In the genomic region with DNA sequence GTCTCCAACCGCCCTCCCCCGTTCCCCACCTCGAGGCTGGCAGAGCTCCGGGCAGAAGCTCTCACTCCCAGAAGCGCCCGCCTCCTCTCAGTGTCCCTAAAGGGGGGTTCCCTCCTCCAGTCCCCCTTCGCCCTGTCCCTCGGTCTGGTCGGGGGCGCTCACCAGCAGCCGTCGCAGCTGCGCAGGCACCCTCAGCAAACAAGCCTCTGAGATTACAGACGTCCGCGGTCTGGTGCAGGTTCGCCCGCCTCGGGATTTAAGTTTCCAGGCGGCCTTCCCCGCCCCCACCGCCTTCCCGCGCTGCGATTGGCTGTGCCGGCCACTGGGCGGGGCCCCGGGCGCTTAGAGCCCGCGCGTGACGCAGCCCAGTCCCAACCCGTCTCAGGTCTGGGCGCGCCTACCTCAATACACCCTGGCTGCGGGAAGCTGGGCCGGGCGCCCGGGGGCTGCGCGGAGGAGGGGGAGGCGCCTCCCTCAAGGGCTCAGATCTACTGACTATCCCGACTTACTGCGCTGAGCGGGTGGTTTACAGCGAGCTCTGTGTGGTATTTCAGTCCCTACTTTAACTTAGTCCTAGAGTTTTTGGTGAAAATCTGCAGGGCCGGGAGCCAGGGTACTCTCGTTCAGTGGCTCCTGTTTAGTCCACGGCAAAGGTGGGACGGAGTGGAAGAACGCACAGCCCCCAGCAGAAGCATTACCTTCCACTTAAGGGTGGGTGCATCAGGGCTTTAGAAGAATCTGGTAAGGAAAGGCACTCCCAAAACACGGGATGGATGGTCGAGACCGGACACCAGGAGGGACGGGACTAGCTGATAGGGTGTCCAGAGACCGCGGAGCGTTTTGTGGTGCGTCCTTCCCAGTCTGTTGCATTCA, we compare ENCODE assay signal across 8 cellular contexts. TPM values are rescaled to one million over a fixed set of nuclear protein-coding genes. Genes with fewer than 3 reads are reported as not detected.
DNase-seq lines count a peak whose midpoint lies in the region; ATAC-seq and TF ChIP-seq lines count a peak whose summit lies in the region.

A gene (minus strand): TSS at position 234 of the 873 bp plus-strand sequence. CDS start 1,099 bp downstream, outside the sequence.

- peak within 1 kb of the TSS; percentile 79 for H3K4me3 Mint-ChIP-seq in activated CD4-positive, alpha-beta T cell treated with anti-CD3 and anti-CD28 coated beads, Interleukin-2, amount 10 ng/mL, durations not matched to agents 7 days and 5 days

- no peak for TF ChIP-seq CTCF in right lobe of liver (IDR thresholded peaks at IDR 0.05)

- no peak within 1 kb of the TSS for H3K27ac Mint-ChIP-seq in activated CD4-positive, alpha-beta T cell treated with anti-CD3 and anti-CD28 coated beads, Interleukin-2, amount 10 ng/mL, durations not matched to agents 7 days and 5 days

- DNase-seq in AG08395 (ENCODE audit: low spot score) (peak; percentile 92), NCI-H510A (lab: John Stamatoyannopoulos, UW) (peak; percentile 87), dermis blood vessel endothelial cell (peak; percentile 86), right lobe of liver (peak; percentile 83 to 90 (median 88))
- peak; percentile 83 for DNase-seq in activated CD4-positive, alpha-beta T cell treated with anti-CD3 and anti-CD28 coated beads, Interleukin-2, amount 10 ng/mL, durations not matched to agents 7 days and 5 days
- DNase-seq in stimulated activated CD4-positive, alpha-beta T cell treated with anti-CD3 and anti-CD28 coated beads, Interleukin-4, amount 100 ng/mL, for 1 hour, result peak; percentile 82

- no peaks in the 10 kb centered on the region for H3K36me3 Mint-ChIP-seq in activated CD4-positive, alpha-beta T cell treated with anti-CD3 and anti-CD28 coated beads, Interleukin-2, amount 10 ng/mL, durations not matched to agents 7 days and 5 days (ENCODE audit: low read depth)

- intact Hi-C loops in right lobe of liver (cut with DNase I), result no loop called here

- TF ChIP-seq POLR2A in right lobe of liver (IDR thresholded peaks at IDR 0.05), result peak; percentile 25

- no peak within 1 kb of the TSS for H3K27ac ChIP-seq in right lobe of liver

- peaks cover 0 to 11% (median 0%) of the 10 kb centered on the region in 4 donors for H3K4me1 ChIP-seq in right lobe of liver

- H3K36me3 ChIP-seq in right lobe of liver, result no peaks in the 10 kb centered on the region

- peaks cover 56% of the 10 kb centered on the region for H3K27me3 Mint-ChIP-seq in activated CD4-positive, alpha-beta T cell treated with anti-CD3 and anti-CD28 coated beads, Interleukin-2, amount 10 ng/mL, durations not matched to agents 7 days and 5 days

- POLR2A ChIA-PET in activated CD4-positive, alpha-beta T cell treated with anti-CD3 and anti-CD28 coated beads, Interleukin-2, amount 10 ng/mL, durations not matched to agents 7 days and 5 days (lab: Charles Lee), result no interaction called here

- CTCF ChIA-PET in activated CD4-positive, alpha-beta T cell treated with anti-CD3 and anti-CD28 coated beads, Interleukin-2, amount 10 ng/mL, durations not matched to agents 7 days and 5 days (lab: Charles Lee), result interaction anchor here (1.0 kb wide), 1 partner anchor 660 kb away, joined by 3 read pairs; no protein-coding TSS in a partner anchor

- WGBS in right lobe of liver (ENCODE audit: insufficient coverage, low coverage, low lambda C conversion rate, missing lambda C conversion rate), result 7% methylated on average over 16 of the region's 60 CpGs

- no peaks in the 10 kb centered on the region for H3K9me3 ChIP-seq in right lobe of liver

- peak; percentile 97 for ATAC-seq in GM19043 (IDR thresholded peaks at IDR 0.05; ENCODE audit: low read depth, unreplicated experiment)
- ATAC-seq in HG03354 (IDR thresholded peaks at IDR 0.05; ENCODE audit: poor library complexity, severe bottlenecking, unreplicated experiment), result peak; percentile 98
- peak; percentile 99 to 100 (median 100) for ATAC-seq in right lobe of liver

- H3K4me1 Mint-ChIP-seq in activated CD4-positive, alpha-beta T cell treated with anti-CD3 and anti-CD28 coated beads, Interleukin-2, amount 10 ng/mL, durations not matched to agents 7 days and 5 days, result peaks cover 8% of the 10 kb centered on the region

- H3K9me3 Mint-ChIP-seq in activated CD4-positive, alpha-beta T cell treated with anti-CD3 and anti-CD28 coated beads, Interleukin-2, amount 10 ng/mL, durations not matched to agents 7 days and 5 days, result no peaks in the 10 kb centered on the region

- H3K27me3 ChIP-seq in right lobe of liver, result peaks cover 0 to 7% of the 10 kb centered on the region in 2 donors

- peak within 1 kb of the TSS; percentile 37 to 54 (median 44) for H3K4me3 ChIP-seq in right lobe of liver

RNA-seq across cellular contexts. Expression of the gene that starts here (rescaled TPM):
- under 1 TPM; 0.46 to 0.79 TPM for total RNA-seq in activated CD4-positive, alpha-beta T cell treated with anti-CD3 and anti-CD28 coated beads, Interleukin-2, amount 10 ng/mL, durations not matched to agents 7 days and 5 days
- total RNA-seq in dermis blood vessel endothelial cell (under 0.01 and 2.1 TPM in 2 replicates), right lobe of liver (under 1 TPM in 2 of 6 experiments, not detected in 4; 0.12 to 0.43 TPM)

Comparison
In these comparisons a context has a peak if more than half of its experiments do, and no peak if none do; other contexts are left out.
1. Peak in DNase-seq in activated CD4-positive, alpha-beta T cell treated with anti-CD3 and anti-CD28 coated beads, Interleukin-2, amount 10 ng/mL, durations not matched to agents 7 days and 5 days; RNA of the gene not detected or under 1 TPM.
2. Peak in DNase-seq, ATAC-seq and H3K4me3 ChIP-seq in right lobe of liver; RNA of the gene not detected or under 1 TPM.